ENCODE assay signal across 13 cellular contexts in genomic region chr11:34685864-34686263, GRCh38.
DNase-seq lines count a peak whose midpoint lies in the region; ATAC-seq and TF ChIP-seq lines count a peak whose summit lies in the region.
"Had no signal": no experiment of that assay in that cellular context is flagged by ENCODE, and none has a peak within 500 bp of the region (broad histone marks: within the 10 kb centered on the region; RNA-seq: fewer than 3 reads in every experiment).

No MANE protein-coding gene starts in this region.

- peaks cover 38% of the 10 kb centered on the region for H3K4me1 Mint-ChIP-seq in MCF 10A (ENCODE audit: insufficient read depth, unreplicated experiment)

- intact Hi-C loops in MCF 10A (cut with micrococcal nuclease), result loop anchor here (2.0 to 10.0 kb wide), 2 partner anchors 31 to 69 kb away; no protein-coding TSS in a partner anchor
- intact Hi-C loops in breast epithelium (cut with DNase I; ENCODE audit: low total_unique reads), result no loop called here
- intact Hi-C loops in PC-9 (cut with micrococcal nuclease; ENCODE audit: unreplicated experiment), result loop anchor here (1.0 to 2.0 kb wide), 8 partner anchors 18 to 205 kb away; partner anchors contain the start of gene EHF
- intact Hi-C loops in esophagus squamous epithelium (cut with DNase I), result no loop called here

- DNase-seq in MCF 10A (ENCODE audit: unreplicated experiment) (no peak), breast epithelium (ENCODE audit: low spot score in 2 of 2) (no peak), PC-9 (no peak), esophagus squamous epithelium (lab: John Stamatoyannopoulos, UW) (no peak), SKM-1 (lab: John Stamatoyannopoulos, UW; ENCODE audit: unreplicated experiment) (no peak), islet precursor cell (no peak)
- DNase-seq: CD4-positive, alpha-beta T cell; Karpas-422; NCI-H1417; NCI-H187 treated with DMSO at 0.1 percent for 48 hours; NCI-H526 treated with DMSO at 0.1 percent for 48 hours; OCI-M1 had no signal

- whole genome bisulfite sequencing in esophagus squamous epithelium, 2 donors, result 91 to 98% methylated on average over 2 of the region's 2 CpGs

- no peaks in the 10 kb centered on the region for H3K79me2 ChIP-seq in PC-9 (ENCODE audit: low read depth)

- no peaks in the 10 kb centered on the region for H3K9me3 Mint-ChIP-seq in MCF 10A (ENCODE audit: unreplicated experiment)
- H3K9me3 Mint-ChIP-seq: CD4-positive, alpha-beta T cell had no signal

- no peaks in the 10 kb centered on the region for H3K9me3 ChIP-seq in breast epithelium
- H3K9me3 ChIP-seq in PC-9 (ENCODE audit: insufficient read depth, low read depth), result no peaks in the 10 kb centered on the region
- no peaks in the 10 kb centered on the region for H3K9me3 ChIP-seq in esophagus squamous epithelium

- CTCF ChIA-PET in MCF 10A (lab: Yijun Ruan, JAX) (interaction anchor here (0.7 to 2.1 kb wide), 2 partner anchors 99 to 184 kb away, joined by 3 to 9 read pairs; no protein-coding TSS in a partner anchor), PC-9 (lab: Charles Lee) (no interaction called here)

- TF ChIP-seq CTCF in MCF 10A (IDR thresholded peaks at IDR 0.05; ENCODE audit: unreplicated experiment) (no peak), breast epithelium (IDR thresholded peaks at IDR 0.05) (no peak), PC-9 (conservative IDR thresholded peaks at IDR 0.05) (no peak), esophagus squamous epithelium (IDR thresholded peaks at IDR 0.05) (no peak)

- H3K4me1 ChIP-seq in breast epithelium (no peaks in the 10 kb centered on the region), PC-9 (replicated peaks; ENCODE audit: insufficient read depth) (peaks cover 51% of the 10 kb centered on the region), esophagus squamous epithelium (peaks cover 0 to 30% (median 0%) of the 10 kb centered on the region in 3 donors)

- no peak overlapping the region for H2AFZ ChIP-seq in PC-9

- H3K27me3 ChIP-seq in breast epithelium, result no peaks in the 10 kb centered on the region
- H3K27me3 ChIP-seq in PC-9 (ENCODE audit: insufficient read depth, low read depth), result no peaks in the 10 kb centered on the region
- H3K27me3 ChIP-seq in esophagus squamous epithelium, result no peaks in the 10 kb centered on the region

- no peaks in the 10 kb centered on the region for H3K27me3 Mint-ChIP-seq in MCF 10A (ENCODE audit: insufficient read depth, unreplicated experiment)

- H3K36me3 Mint-ChIP-seq in MCF 10A (ENCODE audit: insufficient read depth, unreplicated experiment), result peaks cover 5% of the 10 kb centered on the region

- H3K4me3 ChIP-seq in breast epithelium (no peak overlapping the region), PC-9 (no peak overlapping the region), esophagus squamous epithelium (no peak overlapping the region)

- H3K27ac ChIP-seq in breast epithelium, result peak overlapping the region in 1 of 2 donors; percentile 75
- peak overlapping the region; percentile 86 for H3K27ac ChIP-seq in PC-9
- peak overlapping the region in 3 of 4 donors; percentile 51 to 87 (median 87) for H3K27ac ChIP-seq in esophagus squamous epithelium

- POLR2A ChIA-PET in MCF 10A (lab: Yijun Ruan, JAX) (interaction anchor here (1.0 to 3.7 kb wide), 5 partner anchors 15 to 169 kb away, joined by 5 to 35 read pairs (median 22); no protein-coding TSS in a partner anchor), PC-9 (lab: Charles Lee; ENCODE audit: unreplicated experiment) (interaction anchor here (0.5 kb wide), 1 partner anchor 64 kb away, joined by 27 read pairs; no protein-coding TSS in a partner anchor)

- no peak for ATAC-seq in HG02588 (IDR thresholded peaks at IDR 0.05; ENCODE audit: unreplicated experiment)

- peak overlapping the region; percentile 39; the same call in 1 of the 2 replicates for H3K4me2 ChIP-seq in PC-9

- H4K20me1 ChIP-seq in PC-9 (ENCODE audit: insufficient read depth), result peaks cover 4% of the 10 kb centered on the region; the same call in 1 of the 2 replicates

- TF ChIP-seq POLR2A in breast epithelium (IDR thresholded peaks at IDR 0.05) (no peak), esophagus squamous epithelium (IDR thresholded peaks at IDR 0.05) (no peak)

- no peaks in the 10 kb centered on the region for H3K36me3 ChIP-seq in breast epithelium
- no peaks in the 10 kb centered on the region for H3K36me3 ChIP-seq in PC-9 (ENCODE audit: low read depth)
- no peaks in the 10 kb centered on the region for H3K36me3 ChIP-seq in esophagus squamous epithelium

- H3K4me3 Mint-ChIP-seq in MCF 10A (ENCODE audit: unreplicated experiment), result no peak overlapping the region
- H3K4me3 Mint-ChIP-seq: CD4-positive, alpha-beta T cell had no signal

- H3K27ac Mint-ChIP-seq in MCF 10A (ENCODE audit: low read depth, unreplicated experiment), result peak overlapping the region; percentile 93
- H3K27ac Mint-ChIP-seq: CD4-positive, alpha-beta T cell had no signal

- BruUV-seq in MCF 10A (replicated peaks; lab: Mats Ljungman, UMichigan), result TSS peak; percentile 76
- BruUV-seq in PC-9 (replicated peaks; lab: Mats Ljungman, UMichigan), result no TSS peak

- H3K9me2 ChIP-seq in PC-9 (ENCODE audit: insufficient read depth), result no peaks in the 10 kb centered on the region; the same call in 1 of the 2 replicates

- H3F3A ChIP-seq in PC-9 (ENCODE audit: insufficient read depth, low read depth), result peaks cover 31% of the 10 kb centered on the region

Comparison
In these comparisons a context has a peak if more than half of its experiments do, and no peak if none do; other contexts are left out.
1. intact Hi-C loops: an anchor here in MCF 10A (2.0 to 10.0 kb wide) and PC-9 (1.0 to 2.0 kb wide); none called in breast epithelium and esophagus squamous epithelium.